ENCODE assay signal across 13 cellular contexts in genomic region chr10:124875596-124875995, GRCh38.
DNase-seq lines count a peak whose midpoint lies in the region; ATAC-seq and TF ChIP-seq lines count a peak whose summit lies in the region.
"Had no signal": no experiment of that assay in that cellular context is flagged by ENCODE, and none has a peak within 500 bp of the region (broad histone marks: within the 10 kb centered on the region; RNA-seq: fewer than 3 reads in every experiment).

No MANE protein-coding gene starts in this region.

- TF ChIP-seq CTCF in brain microvascular endothelial cell (IDR thresholded peaks at IDR 0.05; ENCODE audit: low read depth, low read length, missing control alignments) (peak; percentile 53), kidney epithelial cell (IDR thresholded peaks at IDR 0.05; ENCODE audit: insufficient read depth, low read length, poor library complexity, severe bottlenecking) (peak; percentile 14)

- H3K4me3 ChIP-seq in brain microvascular endothelial cell (ENCODE audit: low read depth, low read length) (no peak overlapping the region), kidney epithelial cell (ENCODE audit: low read depth, low read length) (no peak overlapping the region)

- ATAC-seq in HG02678 (IDR thresholded peaks at IDR 0.05; ENCODE audit: unreplicated experiment), result no peak
- ATAC-seq in GM21423 (IDR thresholded peaks at IDR 0.05; ENCODE audit: unreplicated experiment), result no peak
- ATAC-seq: activated CD4-positive, CD25-positive, alpha-beta regulatory T cell treated with anti-CD3 and anti-CD28 coated beads, Interleukin-2, amount 50 U/mL, for 24 hours; activated T-helper 17 cell treated with anti-CD3 and anti-CD28 coated beads, Interleukin-2, amount 50 U/mL, for 72 hours had no signal

- no peak for TF ChIP-seq EP300 in Ishikawa (IDR thresholded peaks at IDR 0.05; ENCODE audit: borderline replicate concordance)

- no peaks in the 10 kb centered on the region for H3K36me3 ChIP-seq in brain microvascular endothelial cell (replicated peaks)
- H3K36me3 ChIP-seq in kidney epithelial cell (ENCODE audit: control insufficient read depth, insufficient read depth, low read length), result no peaks in the 10 kb centered on the region

- 0 out of 2 replicates have a peak, but pooled peaks have one; percentile 24 for TF ChIP-seq RAD21 in Ishikawa (IDR thresholded peaks at IDR 0.05; ENCODE audit: low read depth)

- H3K27me3 ChIP-seq in brain microvascular endothelial cell (replicated peaks) (no peaks in the 10 kb centered on the region), kidney epithelial cell (ENCODE audit: control insufficient read depth, insufficient read depth, low read length) (peaks cover 3% of the 10 kb centered on the region)

- no peak overlapping the region for H3K27ac ChIP-seq in brain microvascular endothelial cell

- in situ Hi-C loops in brain microvascular endothelial cell (cut with HindIII; ENCODE audit: low pct_ligation_motif_present, low sequenced_read_pairs), result no loop called here

- peak; percentile 45 for DNase-seq in AG08396 (ENCODE audit: low spot score)
- DNase-seq in brain microvascular endothelial cell, result peak; percentile 27
- no peak for DNase-seq in kidney epithelial cell (ENCODE audit: low read depth)
- DNase-seq in activated naive CD4-positive, alpha-beta T cell (lab: John Stamatoyannopoulos, UW), result no peak
- no peak for DNase-seq in head of caudate nucleus
- DNase-seq: naive B cell, NCI-H187 treated with DMSO at 0.1 percent for 48 hours, RPMI8226 had no signal

- intact Hi-C loops in head of caudate nucleus (cut with DNase I), result no loop called here

TF ChIP-seq in Ishikawa, 13 proteins besides CTCF, POLR2A, EP300 and RAD21:
- TF ChIP-seq TEAD4 (IDR thresholded peaks at IDR 0.05), result peak; percentile 25; the same call in 1 of the 2 replicates
- peak; percentile 44; the same call in 1 of the 2 replicates for TF ChIP-seq MAX (IDR thresholded peaks at IDR 0.05)
- TF ChIP-seq FOXM1 (IDR thresholded peaks at IDR 0.05; ENCODE audit: borderline replicate concordance, low read depth), result no peak

Comparison
In these comparisons a context has a peak if more than half of its experiments do, and no peak if none do; other contexts are left out.
1. DNase-seq: peak in AG08396 (single experiment) and brain microvascular endothelial cell (single experiment); none in kidney epithelial cell (single experiment), activated naive CD4-positive, alpha-beta T cell (0 of 4) and head of caudate nucleus (0 of 42).